20 cellular contexts compared by ENCODE assay signal in genomic region chr15:86935841-86936240, GRCh38.
DNase-seq lines count a peak whose midpoint lies in the region; ATAC-seq and TF ChIP-seq lines count a peak whose summit lies in the region.
"Had no signal": no experiment of that assay in that cellular context is flagged by ENCODE, and none has a peak within 500 bp of the region (broad histone marks: within the 10 kb centered on the region; RNA-seq: fewer than 3 reads in every experiment).

No MANE protein-coding gene starts in this region.

- no peak overlapping the region for H2BK5ac ChIP-seq in H9 (ENCODE audit: insufficient read length, low read length)

- no peak overlapping the region for H2BK120ac ChIP-seq in H9 (ENCODE audit: low read depth, low read length, poor library complexity, severe bottlenecking)

- no peak overlapping the region for H4K5ac ChIP-seq in H9 (ENCODE audit: insufficient read length, low read depth, low read length)

- H2AK5ac ChIP-seq in H9 (ENCODE audit: insufficient read length, low read length), result no peak overlapping the region

- no peak overlapping the region for H3K56ac ChIP-seq in H9 (ENCODE audit: insufficient read length, low read depth, low read length)

- ATAC-seq in GM21717 (IDR thresholded peaks at IDR 0.05; ENCODE audit: unreplicated experiment) (no peak), gastroesophageal sphincter (no peak)
- ATAC-seq: A549, Panc1, T-cell had no signal

- peaks cover 5 to 12% of the 10 kb centered on the region in 2 experiments for H3K4me1 Mint-ChIP-seq in H9
- H3K4me1 Mint-ChIP-seq: T-cell had no signal

- H3K27me3 Mint-ChIP-seq in H9 (ENCODE audit: low read depth), result no peaks in the 10 kb centered on the region; the same call in 1 of the 2 replicates

- H3K23me2 ChIP-seq in H9 (ENCODE audit: insufficient read length, low read depth, low read length, poor library complexity, severe bottlenecking), result no peaks in the 10 kb centered on the region

- TF ChIP-seq CTCF in H9 (conservative IDR thresholded peaks at IDR 0.05) (peak; percentile 59), gastroesophageal sphincter (IDR thresholded peaks at IDR 0.05) (no peak), left ventricle myocardium inferior (IDR thresholded peaks at IDR 0.05; ENCODE audit: borderline replicate concordance) (no peak)

- H3K79me2 ChIP-seq in H9 (ENCODE audit: insufficient read depth, low read length), result no peaks in the 10 kb centered on the region

- no peaks in the 10 kb centered on the region; a peak in 1 of 5 replicates for H3K9me3 Mint-ChIP-seq in H9

- H3K18ac ChIP-seq in H9 (ENCODE audit: insufficient read length, low read depth, low read length), result no peak overlapping the region

- no peak overlapping the region for H4K91ac ChIP-seq in H9 (ENCODE audit: insufficient read length, low read depth, low read length)

- H2BK15ac ChIP-seq in H9 (ENCODE audit: low read depth, low read length), result no peak overlapping the region

- H3K14ac ChIP-seq in H9 (ENCODE audit: insufficient read depth, low read length), result no peak overlapping the region

- H3K36me3 Mint-ChIP-seq in H9 (ENCODE audit: insufficient read depth in 1 of 3, low read depth in 3 of 3), result no peaks in the 10 kb centered on the region
- H3K36me3 Mint-ChIP-seq: T-cell had no signal

- no peak overlapping the region for H3K4me3 Mint-ChIP-seq in H9
- H3K4me3 Mint-ChIP-seq: T-cell had no signal

- no peak for TF ChIP-seq EP300 in gastroesophageal sphincter (IDR thresholded peaks at IDR 0.05)

- no peak overlapping the region for H3K27ac Mint-ChIP-seq in H9
- H3K27ac Mint-ChIP-seq: T-cell had no signal

- no peak overlapping the region for H4K8ac ChIP-seq in H9 (replicated peaks; ENCODE audit: insufficient read length, low read depth, low read length)

- no peak overlapping the region for H3T11ph ChIP-seq in H9 (ENCODE audit: low read length)

- H4K20me1 ChIP-seq in H9 (ENCODE audit: control insufficient read depth, insufficient read depth, insufficient read length), result no peaks in the 10 kb centered on the region

- intact Hi-C loops in left ventricle myocardium inferior (cut with micrococcal nuclease), result no loop called here

- H3K4me3 ChIP-seq in gastroesophageal sphincter (no peak overlapping the region), left ventricle myocardium inferior (no peak overlapping the region)
- H3K4me3 ChIP-seq: A549, SJCRH30 had no signal

- no peak overlapping the region for H3K4ac ChIP-seq in H9 (ENCODE audit: low read depth, low read length)

- no peaks in the 10 kb centered on the region for H3K27me3 ChIP-seq in H9 (ENCODE audit: insufficient read depth, low read length)
- H3K27me3 ChIP-seq in gastroesophageal sphincter, result no peaks in the 10 kb centered on the region
- peaks cover 7% of the 10 kb centered on the region for H3K27me3 ChIP-seq in left ventricle myocardium inferior (ENCODE audit: low read depth)
- H3K27me3 ChIP-seq: BE2C had no signal

- H3K36me3 ChIP-seq in gastroesophageal sphincter (no peaks in the 10 kb centered on the region), left ventricle myocardium inferior (no peaks in the 10 kb centered on the region)
- H3K36me3 ChIP-seq: BE2C, SJCRH30 had no signal

- H3K27ac ChIP-seq in H9 (ENCODE audit: insufficient read length, low read depth, low read length) (no peak overlapping the region), gastroesophageal sphincter (no peak overlapping the region), left ventricle myocardium inferior (replicated peaks) (no peak overlapping the region)
- H3K27ac ChIP-seq: A549, SJCRH30 had no signal

- TF ChIP-seq POLR2A in gastroesophageal sphincter (IDR thresholded peaks at IDR 0.05), result no peak

- no CpG with 5 or more reads among the region's 8 CpGs for WGBS in H9 (ENCODE audit: extremely low coverage, insufficient read length, low lambda C conversion rate)
- WGBS in gastroesophageal sphincter (ENCODE audit: low coverage in 1 of 2), 2 donors, result 45 to 60% methylated on average over 2 of the region's 8 CpGs

- no peaks in the 10 kb centered on the region for H3K4me1 ChIP-seq in H9 (ENCODE audit: insufficient read depth, low read length)
- no peaks in the 10 kb centered on the region for H3K4me1 ChIP-seq in gastroesophageal sphincter
- H3K4me1 ChIP-seq in left ventricle myocardium inferior, result no peaks in the 10 kb centered on the region
- H3K4me1 ChIP-seq: A549, BE2C, SJCRH30 had no signal

- no peak overlapping the region for H2BK20ac ChIP-seq in H9 (ENCODE audit: low read depth, low read length, poor library complexity, severe bottlenecking)

- no peaks in the 10 kb centered on the region for H3K79me1 ChIP-seq in H9 (ENCODE audit: insufficient read depth, low read depth, low read length, poor library complexity, severe bottlenecking)

- no peak overlapping the region for H3K9ac ChIP-seq in H9 (ENCODE audit: extremely low read depth, insufficient read length, low read length)

- no peak overlapping the region for H2BK12ac ChIP-seq in H9 (ENCODE audit: insufficient read length, low read depth, low read length)

- H3K9me3 ChIP-seq in H9 (ENCODE audit: control insufficient read depth, low read depth, low read length) (no peaks in the 10 kb centered on the region), gastroesophageal sphincter (no peaks in the 10 kb centered on the region), left ventricle myocardium inferior (replicated peaks) (no peaks in the 10 kb centered on the region)
- H3K9me3 ChIP-seq: BE2C, SJCRH30 had no signal

- H3K23ac ChIP-seq in H9 (ENCODE audit: insufficient read length, low read depth, low read length), result no peak overlapping the region

- H3K4me2 ChIP-seq in H9 (ENCODE audit: insufficient read depth, insufficient read length, low read length), result no peak overlapping the region
- H3K4me2 ChIP-seq: A549 had no signal

- DNase-seq in H9, result peak; percentile 67
- peak; percentile 55 for DNase-seq in globus pallidus (ENCODE audit: low spot score)
- DNase-seq in medulla oblongata (ENCODE audit: extremely low spot score), result peak; percentile 43
- DNase-seq in superior temporal gyrus (ENCODE audit: extremely low spot score), result peak; percentile 43
- DNase-seq in left ventricle myocardium inferior, result no peak
- DNase-seq: BE2C, EL, GF-D8, GOT3, Karpas-422, NCI-H1417, NCI-H187, NCI-H2107, NCI-H69, SJCRH30, T-cell had no signal

- H2AFZ ChIP-seq in H9 (ENCODE audit: low read length), result no peak overlapping the region
